ENCODE assay signal across 15 cellular contexts in genomic region chr7:29485376-29486190, GRCh38.
A peak's percentile ranks its signal among the peaks of the same experiment; 100 is the strongest.
DNase-seq lines count a peak whose midpoint lies in the region; ATAC-seq and TF ChIP-seq lines count a peak whose summit lies in the region.
"Had no signal": no experiment of that assay in that cellular context is flagged by ENCODE, and none has a peak within 500 bp of the region (broad histone marks: within the 10 kb centered on the region; RNA-seq: fewer than 3 reads in every experiment).

No MANE protein-coding gene starts in this region.

- DNase-seq in DMS 273 treated with DMSO at 0.1 percent for 48 hours (lab: John Stamatoyannopoulos, UW) (peak; percentile 51), NCI-H2196 (lab: John Stamatoyannopoulos, UW; ENCODE audit: unreplicated experiment) (peak; percentile 13), dorsolateral prefrontal cortex (peak in 7 of 10 donors; percentile 39 to 67 (median 55)), occipital lobe (lab: John Stamatoyannopoulos, UW) (peak; percentile 59), H7 (no peak), retina (no peak)
- DNase-seq: activated CD8-positive, alpha-beta T cell treated with anti-CD3 and anti-CD28 coated beads for 36 hours; activated naive CD8-positive, alpha-beta T cell treated with anti-CD3 and anti-CD28 coated beads, Interleukin-2, amount 50 U/mL, for 24 hours; naive thymus-derived CD8-positive, alpha-beta T cell; NCI-H526 treated with DMSO at 0.1 percent for 48 hours; stimulated activated naive CD4-positive, alpha-beta T cell treated with Interleukin-2 at 50 U/mL for 16 hours had no signal

- no peaks in the 10 kb centered on the region for H3K36me3 ChIP-seq in H7 (replicated peaks; ENCODE audit: control insufficient read depth, insufficient read depth, low read length)

- no peak for TF ChIP-seq CTCF in dorsolateral prefrontal cortex (IDR thresholded peaks at IDR 0.05 in 54 of 56, conservative IDR thresholded peaks at IDR 0.05 in 2 of 56; ENCODE audit: low read depth in 1 of 56, partially characterized antibody in 56 of 56)

- H3K27ac ChIP-seq in dorsolateral prefrontal cortex, result peak overlapping the region; percentile 79 to 100 (median 97)

- no peak for ATAC-seq in GM18873 (IDR thresholded peaks at IDR 0.05; ENCODE audit: low FRiP score, unreplicated experiment)
- ATAC-seq in GM21786 (IDR thresholded peaks at IDR 0.05; ENCODE audit: unreplicated experiment), result no peak
- ATAC-seq: activated CD8-positive, alpha-beta T cell treated with anti-CD3 and anti-CD28 coated beads for 36 hours; activated naive CD8-positive, alpha-beta T cell treated with anti-CD3 and anti-CD28 coated beads, Interleukin-2, amount 50 U/mL, for 24 hours; HCT116; K562; naive thymus-derived CD8-positive, alpha-beta T cell had no signal

- intact Hi-C loops in dorsolateral prefrontal cortex (cut with DNase I), result loop anchor here (10.0 kb wide), 4 partner anchors 79 to 649 kb away; partner anchors contain the start of genes CHN2 (in 1 of the 2), MTURN (in 1 of the 2) and PRR15 (in 1 of the 2)

- H3K4me3 ChIP-seq in dorsolateral prefrontal cortex, result peak overlapping the region in 52 of 59 donors; percentile 2 to 69 (median 44)
- no peak overlapping the region for H3K4me3 ChIP-seq in H7 (ENCODE audit: insufficient read depth, low read depth, low read length)
- H3K4me3 ChIP-seq: K562 had no signal

- no peaks in the 10 kb centered on the region for H3K27me3 ChIP-seq in dorsolateral prefrontal cortex
- no peaks in the 10 kb centered on the region; the same call in 1 of the 2 replicates for H3K27me3 ChIP-seq in H7 (ENCODE audit: control insufficient read depth, insufficient read depth, low read length)

Comparison
In these comparisons a context has a peak if more than half of its experiments do, and no peak if none do; other contexts are left out.
1. DNase-seq: peak in DMS 273 treated with DMSO at 0.1 percent for 48 hours (single experiment), NCI-H2196 (single experiment), dorsolateral prefrontal cortex (7 of 10) and occipital lobe (single experiment); none in H7 (single experiment) and retina (single experiment).